1 cellular context compared by ENCODE assay signal in genomic region chr7:50358808-50359207, GRCh38.
TF ChIP-seq lines count a peak whose summit lies in the region.

No MANE protein-coding gene starts in this region.

TF ChIP-seq in K562, 482 proteins besides CTCF, POLR2A, EP300 and RAD21 (continued from another document):
- TF ChIP-seq CLOCK (CRISPR knock-in tag; IDR thresholded peaks at IDR 0.05; ENCODE audit: borderline replicate concordance) (no peak), BCOR (IDR thresholded peaks at IDR 0.05) (0 out of 2 replicates have a peak, but pooled peaks have one; percentile 33), DMBX1 (CRISPR knock-in tag; IDR thresholded peaks at IDR 0.05; ENCODE audit: borderline replicate concordance) (peak; percentile 65), HSF4 (CRISPR knock-in tag; IDR thresholded peaks at IDR 0.05; ENCODE audit: borderline replicate concordance) (peak; percentile 82; the same call in 1 of the 2 replicates)
